15 cellular contexts compared by ENCODE assay signal in the genomic region with DNA sequence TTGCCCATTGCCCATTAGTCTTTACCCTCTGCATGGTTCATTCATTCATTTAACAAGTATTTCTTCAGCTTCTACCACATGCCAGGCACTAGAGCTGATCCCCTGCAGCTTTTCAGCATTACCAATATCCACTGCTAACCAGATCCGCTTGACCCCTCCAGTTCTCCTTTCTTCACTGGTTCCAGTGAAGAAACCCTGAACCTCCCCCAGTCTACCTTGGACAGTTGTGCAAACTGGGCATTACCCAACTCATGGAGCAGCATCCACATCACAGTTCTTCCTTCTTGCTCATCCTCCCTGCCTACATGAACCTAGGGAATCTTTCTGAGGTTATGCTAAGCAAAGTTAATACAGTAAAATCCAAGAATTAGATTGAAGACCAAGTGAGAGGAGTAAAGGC.
"Had no signal": no experiment of that assay in that cellular context is flagged by ENCODE, and none has a peak within 500 bp of the region (broad histone marks: within the 10 kb centered on the region; RNA-seq: fewer than 3 reads in every experiment).

No MANE protein-coding gene starts in this region.

- H3K36me3 ChIP-seq: gastroesophageal sphincter had no signal

- H3K4me3 Mint-ChIP-seq: activated CD8-positive, alpha-beta T cell treated with anti-CD3 and anti-CD28 coated beads for 36 hours; activated naive CD8-positive, alpha-beta T cell treated with anti-CD3 and anti-CD28 coated beads, Interleukin-2, amount 50 U/mL, for 24 hours; endodermal cell; nephron; stimulated activated naive CD8-positive, alpha-beta T cell treated with anti-CD3 and anti-CD28 coated beads, Interleukin-15, Interleukin-2, amounts not matched to agents 100 ng/mL and 50 ng/mL, for 24 hours had no signal

- H3K27ac Mint-ChIP-seq: activated CD8-positive, alpha-beta T cell treated with anti-CD3 and anti-CD28 coated beads for 36 hours; activated naive CD8-positive, alpha-beta T cell treated with anti-CD3 and anti-CD28 coated beads, Interleukin-2, amount 50 U/mL, for 24 hours; endodermal cell; progenitor cell of endocrine pancreas; stimulated activated naive CD8-positive, alpha-beta T cell treated with anti-CD3 and anti-CD28 coated beads, Interleukin-15, Interleukin-2, amounts not matched to agents 100 ng/mL and 50 ng/mL, for 24 hours had no signal

- H3K9me3 Mint-ChIP-seq: activated naive CD8-positive, alpha-beta T cell treated with anti-CD3 and anti-CD28 coated beads, Interleukin-2, amount 50 U/mL, for 24 hours; endodermal cell; nephron had no signal

- H3K27me3 Mint-ChIP-seq: activated naive CD8-positive, alpha-beta T cell treated with anti-CD3 and anti-CD28 coated beads, Interleukin-2, amount 50 U/mL, for 24 hours had no signal

- H3K27ac ChIP-seq: testis had no signal

- H3K27me3 ChIP-seq: gastroesophageal sphincter, testis had no signal

- H3K4me1 ChIP-seq: testis had no signal

- H3K9me3 ChIP-seq: gastroesophageal sphincter, testis had no signal

- H3K4me1 Mint-ChIP-seq: endodermal cell had no signal

- H3K4me3 ChIP-seq: gastroesophageal sphincter, smooth muscle cell, testis had no signal

- DNase-seq: activated CD4-positive, alpha-beta T cell treated with anti-CD3 and anti-CD28 coated beads for 4 hours; activated CD8-positive, alpha-beta T cell treated with anti-CD3 and anti-CD28 coated beads for 36 hours; activated gamma-delta T cell treated with Interleukin-2 at 50 U/mL for 16 hours; activated naive CD8-positive, alpha-beta T cell treated with anti-CD3 and anti-CD28 coated beads, Interleukin-2, amount 50 U/mL, for 24 hours; activated T-cell treated with anti-CD3 and anti-CD28 coated beads, Interleukin-2, amount 50 U/mL, for 72 hours; endodermal cell; left ventricle myocardium superior; mesenchymal stem cell; right cardiac atrium; testis had no signal
